20 cellular contexts compared by ENCODE assay signal in the genomic region with DNA sequence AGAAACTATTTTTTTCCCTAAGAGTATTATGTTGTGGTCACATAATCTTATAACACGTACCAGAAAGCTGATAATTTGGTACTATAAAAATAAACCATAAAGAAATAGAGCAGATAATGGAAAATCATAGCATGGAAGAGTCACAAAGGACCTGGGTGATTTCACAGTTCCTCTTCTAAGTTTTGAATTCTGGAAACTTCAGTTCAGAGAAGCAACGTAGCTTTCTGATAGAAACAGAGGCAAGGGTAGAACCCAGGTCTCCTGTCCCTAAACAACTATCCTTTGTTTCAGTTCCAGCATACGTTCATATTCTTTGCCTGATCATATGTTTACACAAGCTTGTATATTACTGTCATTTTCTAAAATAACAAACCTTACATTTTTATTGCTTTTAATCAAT.
"Had no signal": no experiment of that assay in that cellular context is flagged by ENCODE, and none has a peak within 500 bp of the region (broad histone marks: within the 10 kb centered on the region; RNA-seq: fewer than 3 reads in every experiment).

No MANE protein-coding gene starts in this region.

- DNase-seq: KBM-7, MG63, NCI-H1092, NCI-H1105 treated with DMSO at 0.1 percent for 48 hours, NCI-H1417 treated with DMSO at 0.1 percent for 48 hours, NCI-H146, NCI-H1694 treated with DMSO at 0.1 percent for 48 hours, NCI-H1930, NCI-H2081, NCI-H2107, NCI-H2227 treated with DMSO at 0.1 percent for 48 hours, NCI-H524, NCI-H526 treated with DMSO at 0.1 percent for 48 hours, NCI-H748 treated with DMSO at 0.1 percent for 48 hours, PC-3, SHP77 treated with DMSO at 0.1 percent for 48 hours, SJCRH30 had no signal

- H3K4me3 ChIP-seq: MG63, SJCRH30 had no signal

- ATAC-seq: Panc1, PC-3, Right ventricle myocardium inferior, SK-N-SH treated with all-trans-retinoic acid at 6 μM for 48 hours had no signal

- H3K27me3 ChIP-seq: MG63, SJCRH30 had no signal

- H3K27ac ChIP-seq: SJCRH30 had no signal

- H3K9me3 ChIP-seq: MG63, SJCRH30 had no signal

- H3K4me1 ChIP-seq: SJCRH30 had no signal

- H3K36me3 ChIP-seq: MG63, SJCRH30 had no signal
